ENCODE assay signal across 8 cellular contexts in genomic region chr1:168225476-168226190, GRCh38. TPM values are rescaled to one million over a fixed set of nuclear protein-coding genes. Genes with fewer than 3 reads are reported as not detected.
DNase-seq lines count a peak whose midpoint lies in the region; ATAC-seq, FAIRE-seq and TF ChIP-seq lines count a peak whose summit lies in the region.

TSS of gene SFT2D2 (plus strand) at chr1:168226004. CDS start at chr1:168226080, 76 bp downstream.

- no peaks in the 10 kb centered on the region for H3K27me3 Mint-ChIP-seq in central memory CD8-positive, alpha-beta T cell

- intact Hi-C loops in kidney (cut with DNase I) = no loop called here

- H3K36me3 ChIP-seq in kidney (ENCODE audit: control insufficient read depth in 1 of 2, insufficient read depth in 2 of 2, low read length in 2 of 2) = no peaks in the 10 kb centered on the region

- FAIRE-seq in kidney (lab: Jason Lieb, UNC) = no peak

- peak within 1 kb of the TSS; percentile 90 for H3K27ac Mint-ChIP-seq in central memory CD8-positive, alpha-beta T cell (ENCODE audit: low read depth)

- peaks cover 34% of the 10 kb centered on the region for H3K4me1 Mint-ChIP-seq in central memory CD8-positive, alpha-beta T cell

- no peak for TF ChIP-seq CTCF in AG04449 (IDR thresholded peaks at IDR 0.05; ENCODE audit: insufficient read depth, low read length, missing control alignments)
- TF ChIP-seq CTCF in kidney (IDR thresholded peaks at IDR 0.05; ENCODE audit: borderline replicate concordance, extremely low read depth, insufficient read depth) = no peak

- H3K9ac ChIP-seq in kidney (ENCODE audit: low read length in 2 of 2) = peak within 1 kb of the TSS; percentile 71 to 75

- H3K36me3 Mint-ChIP-seq in central memory CD8-positive, alpha-beta T cell (ENCODE audit: insufficient read depth) = peaks cover 9% of the 10 kb centered on the region

- DNase-seq in AG04449 (ENCODE audit: low read depth, low spot score) (no peak), NCI-H2227 treated with DMSO at 0.1 percent for 48 hours (lab: John Stamatoyannopoulos, UW) (peak; percentile 85), kidney (peak; percentile 94)
- peak; percentile 68 to 69 for DNase-seq in central memory CD8-positive, alpha-beta T cell (ENCODE audit: low spot score in 2 of 2)
- peak; percentile 84 for DNase-seq in stimulated activated CD4-positive, alpha-beta T cell treated with anti-CD3 and anti-CD28 coated beads, Interleukin-15, amount 100 ng/mL, for 24 hours

- CTCF ChIA-PET in AG04449 (lab: Yijun Ruan, JAX) = interaction anchor here (1.4 to 4.4 kb wide), 2 partner anchors 10 to 21 kb away, joined by 3 to 25 read pairs; no protein-coding TSS in a partner anchor

- peak within 1 kb of the TSS; percentile 77 to 79 for H3K27ac ChIP-seq in kidney (ENCODE audit: low read depth in 2 of 2, low read length in 2 of 2)

- H3K9me3 ChIP-seq in kidney (ENCODE audit: control insufficient read depth in 1 of 2, low read length in 2 of 2) = no peaks in the 10 kb centered on the region

- H3K4me1 ChIP-seq in kidney (ENCODE audit: control insufficient read depth in 1 of 2, insufficient read depth in 1 of 2, low read depth in 1 of 2, low read length in 2 of 2) = peaks cover 14 to 34% of the 10 kb centered on the region in 2 donors

- peak within 1 kb of the TSS; percentile 87 for H3K4me3 Mint-ChIP-seq in central memory CD8-positive, alpha-beta T cell

- no peaks in the 10 kb centered on the region for H3K9me3 Mint-ChIP-seq in central memory CD8-positive, alpha-beta T cell

- ATAC-seq in GM18873 (IDR thresholded peaks at IDR 0.05; ENCODE audit: low FRiP score, unreplicated experiment) (peak; percentile 61), HG03135 (IDR thresholded peaks at IDR 0.05; ENCODE audit: unreplicated experiment) (peak; percentile 74)
- peak; percentile 96 to 97 for ATAC-seq in activated CD4-positive, CD25-positive, alpha-beta regulatory T cell treated with anti-CD3 and anti-CD28 coated beads, Interleukin-2, amount 50 U/mL, for 24 hours
- ATAC-seq in central memory CD8-positive, alpha-beta T cell (replicated peaks; ENCODE audit: extremely low read depth, poor library complexity, severe bottlenecking) = peak; percentile 97

- POLR2A ChIA-PET in AG04449 (lab: Yijun Ruan, JAX) = interaction anchor here (1.3 kb wide), 1 partner anchor 46 kb away, joined by 4 read pairs; the partner anchor contains the start of gene TIPRL

- H3K4me3 ChIP-seq in AG04449 (ENCODE audit: low read depth, low read length) = peak within 1 kb of the TSS; percentile 86
- H3K4me3 ChIP-seq in kidney (ENCODE audit: low read length in 2 of 2) = peak within 1 kb of the TSS; percentile 84 to 89

RNA-seq across cellular contexts. Expression of gene SFT2D2, which starts in this region (rescaled TPM):
- total RNA-seq in kidney = 89.3 TPM
- 7.4 TPM for polyA plus RNA-seq in kidney (ENCODE audit: insufficient read depth, low read depth, low replicate concordance)
